10 cellular contexts compared by ENCODE assay signal in the genomic region with DNA sequence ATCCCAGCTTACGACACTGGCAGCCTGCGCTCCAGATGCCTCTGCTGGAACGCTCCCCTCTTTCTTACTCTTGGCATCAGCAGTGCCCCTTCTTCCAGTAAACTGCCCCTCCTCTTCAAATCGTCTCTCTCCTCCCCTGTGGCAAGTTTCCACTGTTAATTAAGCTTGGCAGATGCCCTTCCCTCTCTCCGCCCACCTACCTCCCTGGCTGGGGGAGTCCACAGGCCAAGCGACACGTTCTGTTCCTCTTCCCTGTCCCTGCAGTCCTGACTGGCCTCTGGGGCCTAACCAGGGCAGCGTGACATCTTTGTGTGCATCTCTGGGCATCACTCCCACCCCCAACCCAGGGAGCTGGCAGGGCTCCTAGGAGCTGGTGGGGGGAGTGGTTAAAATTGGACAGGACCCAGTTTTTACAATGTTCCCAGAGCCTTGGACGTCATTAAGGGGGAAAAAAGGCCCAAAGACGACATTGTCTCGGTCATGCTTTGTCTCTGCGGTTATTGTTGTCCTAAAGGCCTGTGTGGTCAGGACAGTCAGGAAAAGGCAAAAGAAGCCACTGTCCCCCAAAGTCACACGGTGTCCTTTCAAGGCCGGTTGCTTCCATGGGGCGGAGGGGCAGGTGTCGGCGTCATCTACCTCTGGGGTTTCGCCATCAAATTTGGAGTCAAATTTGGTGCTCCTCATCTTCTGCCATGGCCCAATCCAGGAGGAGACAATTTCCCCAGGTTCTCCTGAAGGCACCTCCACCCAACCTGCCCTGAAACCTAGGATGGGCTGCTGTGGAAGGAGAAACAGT. TPM values are rescaled to one million over a fixed set of nuclear protein-coding genes. Genes with fewer than 3 reads are reported as not detected.
DNase-seq lines count a peak whose midpoint lies in the region; ATAC-seq and TF ChIP-seq lines count a peak whose summit lies in the region.
"Had no signal": no experiment of that assay in that cellular context is flagged by ENCODE, and none has a peak within 500 bp of the region (broad histone marks: within the 10 kb centered on the region; RNA-seq: fewer than 3 reads in every experiment).

No MANE protein-coding gene starts in this region.

- H3K4me3 ChIP-seq in astrocyte of the cerebellum (ENCODE audit: low read depth, low read length): no peak overlapping the region
- no peak overlapping the region for H3K4me3 ChIP-seq in right atrium auricular region
- no peak overlapping the region for H3K4me3 ChIP-seq in rectal smooth muscle tissue (ENCODE audit: low read length)
- H3K4me3 ChIP-seq: GM12878 had no signal

- DNase-seq in DMS 273 (lab: John Stamatoyannopoulos, UW; ENCODE audit: unreplicated experiment) (peak; percentile 92), astrocyte of the cerebellum (ENCODE audit: low read depth) (peak; percentile 70), right atrium auricular region (ENCODE audit: low spot score) (no peak), GM19238 (ENCODE audit: insufficient read length, low spot score) (no peak)
- no peak for DNase-seq in stimulated activated CD4-positive, alpha-beta T cell treated with anti-CD3 and anti-CD28 coated beads, Interleukin-1b, Interleukin-23, amount 100 ng/mL, for 48 hours
- no peak for DNase-seq in activated T-helper 1 cell treated with anti-CD3 and anti-CD28 coated beads, Interleukin-12 subunit alpha, Interleukin-12 subunit beta, Interleukin-2, Interleukin-4 antibody, amounts not matched to agents 30 ng/mL and 10 ng/mL and 1 ng/mL, durations not matched to agents 14 hours and 24 hours and 36 hours (ENCODE audit: low spot score)
- DNase-seq: NCI-H1092 had no signal

- no peaks in the 10 kb centered on the region for H3K9me3 ChIP-seq in right atrium auricular region

- TF ChIP-seq CTCF in astrocyte of the cerebellum (IDR thresholded peaks at IDR 0.05; ENCODE audit: low read depth, low read length, missing control alignments) (no peak), right atrium auricular region (IDR thresholded peaks at IDR 0.05) (no peak)

- H3K4me1 ChIP-seq in right atrium auricular region (peaks cover 0 to 34% of the 10 kb centered on the region in 2 donors), rectal smooth muscle tissue (ENCODE audit: control insufficient read depth, insufficient read depth, low read length) (peaks cover 23% of the 10 kb centered on the region)

- no peak for ATAC-seq in activated CD4-positive, CD25-positive, alpha-beta regulatory T cell treated with anti-CD3 and anti-CD28 coated beads, Interleukin-2, amount 50 U/mL, for 24 hours
- ATAC-seq: GM12878 had no signal

- peaks cover 10% of the 10 kb centered on the region for H3K4me1 Mint-ChIP-seq in activated T-helper 1 cell treated with anti-CD3 and anti-CD28 coated beads, Interleukin-12 subunit alpha, Interleukin-12 subunit beta, Interleukin-2, Interleukin-4 antibody, amounts not matched to agents 30 ng/mL and 10 ng/mL and 1 ng/mL, durations not matched to agents 14 hours and 24 hours and 36 hours (ENCODE audit: low read depth)

- H3K27ac Mint-ChIP-seq in activated T-helper 1 cell treated with anti-CD3 and anti-CD28 coated beads, Interleukin-12 subunit alpha, Interleukin-12 subunit beta, Interleukin-2, Interleukin-4 antibody, amounts not matched to agents 30 ng/mL and 10 ng/mL and 1 ng/mL, durations not matched to agents 14 hours and 24 hours and 36 hours: no peak overlapping the region

- H3K9ac ChIP-seq in rectal smooth muscle tissue (ENCODE audit: low read length): no peak overlapping the region

- no peaks in the 10 kb centered on the region for H3K36me3 Mint-ChIP-seq in activated T-helper 1 cell treated with anti-CD3 and anti-CD28 coated beads, Interleukin-12 subunit alpha, Interleukin-12 subunit beta, Interleukin-2, Interleukin-4 antibody, amounts not matched to agents 30 ng/mL and 10 ng/mL and 1 ng/mL, durations not matched to agents 14 hours and 24 hours and 36 hours (ENCODE audit: low read depth)

- peaks cover 4% of the 10 kb centered on the region for H3K27me3 Mint-ChIP-seq in activated T-helper 1 cell treated with anti-CD3 and anti-CD28 coated beads, Interleukin-12 subunit alpha, Interleukin-12 subunit beta, Interleukin-2, Interleukin-4 antibody, amounts not matched to agents 30 ng/mL and 10 ng/mL and 1 ng/mL, durations not matched to agents 14 hours and 24 hours and 36 hours (ENCODE audit: insufficient read depth)

- intact Hi-C loops in activated T-helper 1 cell treated with anti-CD3 and anti-CD28 coated beads, Interleukin-12 subunit alpha, Interleukin-12 subunit beta, Interleukin-2, Interleukin-4 antibody, amounts not matched to agents 30 ng/mL and 10 ng/mL and 1 ng/mL, durations not matched to agents 14 hours and 24 hours and 36 hours (cut with micrococcal nuclease): no loop called here

- H3K27ac ChIP-seq in right atrium auricular region (peak overlapping the region; percentile 57 to 63), rectal smooth muscle tissue (ENCODE audit: low read depth, low read length) (peak overlapping the region; percentile 85)

- H3K36me3 ChIP-seq in right atrium auricular region: peaks cover 5% of the 10 kb centered on the region
- H3K36me3 ChIP-seq in rectal smooth muscle tissue (ENCODE audit: control insufficient read depth, insufficient read depth, low read length): no peaks in the 10 kb centered on the region

- no peaks in the 10 kb centered on the region for H3K9me3 Mint-ChIP-seq in activated T-helper 1 cell treated with anti-CD3 and anti-CD28 coated beads, Interleukin-12 subunit alpha, Interleukin-12 subunit beta, Interleukin-2, Interleukin-4 antibody, amounts not matched to agents 30 ng/mL and 10 ng/mL and 1 ng/mL, durations not matched to agents 14 hours and 24 hours and 36 hours

- H3K27me3 ChIP-seq in right atrium auricular region (no peaks in the 10 kb centered on the region), rectal smooth muscle tissue (ENCODE audit: control insufficient read depth, insufficient read depth, low read length) (no peaks in the 10 kb centered on the region)

- in situ Hi-C loops in astrocyte of the cerebellum (cut with HindIII; ENCODE audit: low sequenced_read_pairs): no loop called here

- H3K4me3 Mint-ChIP-seq in activated T-helper 1 cell treated with anti-CD3 and anti-CD28 coated beads, Interleukin-12 subunit alpha, Interleukin-12 subunit beta, Interleukin-2, Interleukin-4 antibody, amounts not matched to agents 30 ng/mL and 10 ng/mL and 1 ng/mL, durations not matched to agents 14 hours and 24 hours and 36 hours: no peak overlapping the region

RNA-seq across cellular contexts. Expression of a gene that starts 54.2 kb away (rescaled TPM):
- total RNA-seq in right atrium auricular region: 10 to 100 TPM; 10.5 to 20.4 TPM
- total RNA-seq in activated T-helper 1 cell treated with anti-CD3 and anti-CD28 coated beads, Interleukin-12 subunit alpha, Interleukin-12 subunit beta, Interleukin-2, Interleukin-4 antibody, amounts not matched to agents 30 ng/mL and 10 ng/mL and 1 ng/mL, durations not matched to agents 14 hours and 24 hours and 36 hours: 4.0 and 4.1 TPM in 2 replicates

Comparison
In these comparisons a context has a peak if more than half of its experiments do, and no peak if none do; other contexts are left out.
1. DNase-seq: peak in DMS 273 (single experiment) and astrocyte of the cerebellum (single experiment); none in right atrium auricular region (single experiment), stimulated activated CD4-positive, alpha-beta T cell treated with anti-CD3 and anti-CD28 coated beads, Interleukin-1b, Interleukin-23, amount 100 ng/mL, for 48 hours (single experiment), activated T-helper 1 cell treated with anti-CD3 and anti-CD28 coated beads, Interleukin-12 subunit alpha, Interleukin-12 subunit beta, Interleukin-2, Interleukin-4 antibody, amounts not matched to agents 30 ng/mL and 10 ng/mL and 1 ng/mL, durations not matched to agents 14 hours and 24 hours and 36 hours (single experiment) and GM19238 (single experiment).